In the genomic region with DNA sequence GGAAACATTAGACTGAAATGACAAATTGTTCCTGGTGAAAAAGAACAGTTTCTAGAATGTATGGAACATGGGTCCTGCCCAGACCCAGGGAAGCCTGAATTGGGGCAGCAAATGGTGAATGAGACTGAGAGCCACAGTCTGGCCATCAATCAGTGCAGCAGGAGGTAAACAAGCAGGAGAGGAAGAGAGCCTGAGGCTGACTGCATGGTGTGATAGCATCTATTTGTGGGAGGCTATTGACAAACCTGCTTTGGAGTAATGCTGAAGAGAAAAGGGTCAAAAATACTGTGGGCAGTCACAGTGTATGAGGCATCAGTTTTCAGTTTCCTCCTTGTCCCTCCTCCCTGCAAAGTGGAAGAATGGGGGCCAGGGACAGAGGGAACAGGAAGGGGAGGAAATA, we compare ENCODE assay signal across 26 cellular contexts.
"Had no signal": no experiment of that assay in that cellular context is flagged by ENCODE, and none has a peak within 500 bp of the region (broad histone marks: within the 10 kb centered on the region; RNA-seq: fewer than 3 reads in every experiment).

No MANE protein-coding gene starts in this region.

- H3K4me3 ChIP-seq: esophagus squamous epithelium, heart right ventricle, lung, prostate gland, right atrium auricular region, sigmoid colon, testis, tibial artery, upper lobe of left lung had no signal

- H3K36me3 ChIP-seq: esophagus squamous epithelium, heart right ventricle, prostate gland, right atrium auricular region, sigmoid colon, tibial artery, upper lobe of left lung had no signal

- ATAC-seq: effector memory CD8-positive, alpha-beta T cell; heart right ventricle; naive thymus-derived CD4-positive, alpha-beta T cell; stimulated activated memory B cell treated with anti-CD40 and anti-IgM and Interleukin-4, amounts not matched to agents 10 μg/mL and 1 μg/mL and 100 μg/mL, for 72 hours; stimulated activated naive CD8-positive, alpha-beta T cell treated with anti-CD3 and anti-CD28 coated beads, Interleukin-15, Interleukin-2, amounts not matched to agents 100 U/mL and 50 U/mL, for 24 hours had no signal

- H3K4me3 Mint-ChIP-seq: effector memory CD8-positive, alpha-beta T cell; immature natural killer cell; naive thymus-derived CD4-positive, alpha-beta T cell; nephron; stimulated activated memory B cell treated with anti-CD40 and anti-IgM and Interleukin-4, amounts not matched to agents 10 μg/mL and 1 μg/mL and 100 μg/mL, for 72 hours had no signal

- H3K27ac ChIP-seq: esophagus squamous epithelium, heart right ventricle, prostate gland, right atrium auricular region, sigmoid colon, testis, tibial artery, upper lobe of left lung had no signal

- H3K27me3 Mint-ChIP-seq: effector memory CD8-positive, alpha-beta T cell; naive thymus-derived CD4-positive, alpha-beta T cell had no signal

- H3K9me3 Mint-ChIP-seq: nephron had no signal

- DNase-seq: cortex of kidney; effector memory CD8-positive, alpha-beta T cell; erythroblast; esophagus squamous epithelium; foreskin melanocyte; glutamatergic neuron; heart right ventricle; hippocampal formation; immature natural killer cell; mesenchymal stem cell; midbrain; naive thymus-derived CD4-positive, alpha-beta T cell; nucleus accumbens; sigmoid colon; stimulated activated CD4-positive, alpha-beta T cell treated with anti-CD3 and anti-CD28 coated beads, Interleukin-2, amount 100 ng/mL, for 24 hours; stimulated activated CD4-positive, alpha-beta T cell treated with anti-CD3 and anti-CD28 coated beads, Interleukin-4, amount 100 ng/mL, for 24 hours; stimulated activated naive CD8-positive, alpha-beta T cell treated with anti-CD3 and anti-CD28 coated beads, Interleukin-15, Interleukin-2, amounts not matched to agents 100 U/mL and 50 U/mL, for 24 hours; substantia nigra; testis; tibial artery; upper lobe of left lung had no signal

- H3K4me1 Mint-ChIP-seq: immature natural killer cell; naive thymus-derived CD4-positive, alpha-beta T cell; nephron; stimulated activated memory B cell treated with anti-CD40 and anti-IgM and Interleukin-4, amounts not matched to agents 10 μg/mL and 1 μg/mL and 100 μg/mL, for 72 hours had no signal

- H3K4me1 ChIP-seq: esophagus squamous epithelium, heart right ventricle, prostate gland, right atrium auricular region, sigmoid colon, testis, tibial artery, upper lobe of left lung had no signal

- H3K27ac Mint-ChIP-seq: effector memory CD8-positive, alpha-beta T cell; immature natural killer cell; naive thymus-derived CD4-positive, alpha-beta T cell; nephron; stimulated activated memory B cell treated with anti-CD40 and anti-IgM and Interleukin-4, amounts not matched to agents 10 μg/mL and 1 μg/mL and 100 μg/mL, for 72 hours had no signal

- H3K27me3 ChIP-seq: esophagus squamous epithelium, heart right ventricle, right atrium auricular region, sigmoid colon, testis, tibial artery, upper lobe of left lung had no signal

- H3K36me3 Mint-ChIP-seq: immature natural killer cell; stimulated activated memory B cell treated with anti-CD40 and anti-IgM and Interleukin-4, amounts not matched to agents 10 μg/mL and 1 μg/mL and 100 μg/mL, for 72 hours had no signal

- H3K9me3 ChIP-seq: esophagus squamous epithelium, prostate gland, sigmoid colon, testis, tibial artery, upper lobe of left lung had no signal
